In genomic region chr22:43642807-43643206, GRCh38 we compare ENCODE assay signal across 18 cellular contexts.
"Had no signal": no experiment of that assay in that cellular context is flagged by ENCODE, and none has a peak within 500 bp of the region (broad histone marks: within the 10 kb centered on the region; RNA-seq: fewer than 3 reads in every experiment).

No MANE protein-coding gene starts in this region.

- DNase-seq: islet precursor cell; left ventricle myocardium inferior; mesendoderm; naive B cell; natural killer cell; nephron progenitor cell; ovary; right lobe of liver; stimulated activated CD4-positive, alpha-beta T cell treated with anti-CD3 and anti-CD28 coated beads, Interleukin-1b, Interleukin-23, amount 100 ng/mL, for 48 hours; stimulated activated CD4-positive, alpha-beta T cell treated with anti-CD3 and anti-CD28 coated beads, Interleukin-2, amount 100 ng/mL, for 48 hours; stimulated activated CD4-positive, alpha-beta T cell treated with anti-CD3 and anti-CD28 coated beads, Interleukin-4, amount 100 ng/mL, for 4 hours; stimulated activated CD8-positive, alpha-beta memory T cell treated with anti-CD3 and anti-CD28 coated beads, Interleukin-4, amount 100 ng/mL, for 48 hours; stimulated activated naive CD4-positive, alpha-beta T cell treated with Interleukin-2 at 50 U/mL for 16 hours; stimulated activated naive CD8-positive, alpha-beta T cell treated with anti-CD3 and anti-CD28 coated beads, Interleukin-15, amount 100 ng/mL, for 72 hours; upper lobe of left lung had no signal

- H3K4me1 Mint-ChIP-seq: mesothelial cell of epicardium; naive B cell; natural killer cell; stimulated activated memory B cell treated with anti-CD40 and anti-IgM and Interleukin-4, amounts not matched to agents 10 μg/mL and 1 μg/mL and 100 μg/mL, for 72 hours; stimulated activated naive CD8-positive, alpha-beta T cell treated with anti-CD3 and anti-CD28 coated beads, Interleukin-15, amount 100 ng/mL, for 72 hours had no signal

- H3K4me3 Mint-ChIP-seq: mesothelial cell of epicardium; naive B cell; natural killer cell; nephron progenitor cell; stimulated activated memory B cell treated with anti-CD40 and anti-IgM and Interleukin-4, amounts not matched to agents 10 μg/mL and 1 μg/mL and 100 μg/mL, for 72 hours; stimulated activated naive CD8-positive, alpha-beta T cell treated with anti-CD3 and anti-CD28 coated beads, Interleukin-15, amount 100 ng/mL, for 72 hours had no signal

- H3K27me3 Mint-ChIP-seq: progenitor cell of endocrine pancreas had no signal

- H3K27ac Mint-ChIP-seq: mesothelial cell of epicardium; natural killer cell; nephron progenitor cell; progenitor cell of endocrine pancreas; stimulated activated memory B cell treated with anti-CD40 and anti-IgM and Interleukin-4, amounts not matched to agents 10 μg/mL and 1 μg/mL and 100 μg/mL, for 72 hours had no signal

- ATAC-seq: natural killer cell; right lobe of liver; stimulated activated memory B cell treated with anti-CD40 and anti-IgM and Interleukin-4, amounts not matched to agents 10 μg/mL and 1 μg/mL and 100 μg/mL, for 72 hours; stimulated activated naive CD8-positive, alpha-beta T cell treated with anti-CD3 and anti-CD28 coated beads, Interleukin-15, amount 100 ng/mL, for 72 hours had no signal
